ENCODE assay signal across 12 cellular contexts in the genomic region with DNA sequence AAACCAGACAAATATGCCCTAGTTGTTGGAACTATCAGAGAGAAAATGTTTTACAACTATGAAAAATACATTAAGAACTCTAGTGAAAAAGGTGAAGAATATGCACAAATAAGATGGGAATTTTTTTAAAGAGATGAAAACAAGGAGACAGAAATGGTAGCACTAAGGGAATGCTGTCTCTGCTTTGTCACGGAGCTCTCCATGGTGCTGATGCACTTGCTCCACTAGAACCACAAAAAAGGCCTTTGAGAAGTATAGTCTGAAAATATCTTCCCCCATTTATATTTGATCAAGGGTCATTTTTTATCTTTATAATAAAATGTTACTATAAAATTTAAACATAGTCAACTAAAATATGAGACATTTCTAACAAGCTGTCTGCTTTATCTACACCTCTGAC.
DNase-seq lines count a peak whose midpoint lies in the region; ATAC-seq and TF ChIP-seq lines count a peak whose summit lies in the region.
"Had no signal": no experiment of that assay in that cellular context is flagged by ENCODE, and none has a peak within 500 bp of the region (broad histone marks: within the 10 kb centered on the region; RNA-seq: fewer than 3 reads in every experiment).

No MANE protein-coding gene starts in this region.

- intact Hi-C loops in cardiac septum (cut with DNase I) = no loop called here
- intact Hi-C loops in testis (cut with DNase I; ENCODE audit: low total_unique reads) = no loop called here
- intact Hi-C loops in left ventricle myocardium superior (cut with micrococcal nuclease) = no loop called here

- H3K4me1 ChIP-seq in cardiac muscle cell (ENCODE audit: low read depth) = no peaks in the 10 kb centered on the region
- no peaks in the 10 kb centered on the region for H3K4me1 ChIP-seq in testis
- H3K4me1 ChIP-seq: vagina had no signal

- peak; percentile 1 to 83 for DNase-seq in cardiac muscle cell (ENCODE audit: low read depth in 1 of 2, low spot score in 1 of 2)
- no peak for DNase-seq in cardiac septum (ENCODE audit: low spot score)
- peak; percentile 8 for DNase-seq in fibroblast of pulmonary artery (ENCODE audit: low read depth)
- peak; percentile 50 for DNase-seq in testis
- DNase-seq in GM03348 (ENCODE audit: low spot score) = no peak
- DNase-seq in T-helper 9 cell = no peak
- no peak for DNase-seq in left ventricle myocardium superior
- DNase-seq: activated CD4-positive, alpha-beta T cell treated with anti-CD3 and anti-CD28 coated beads for 1 hour; NCI-H524 treated with DMSO at 0.1 percent for 48 hours had no signal

- H3K36me3 ChIP-seq in cardiac muscle cell (no peaks in the 10 kb centered on the region), testis (ENCODE audit: low read depth, missing control alignments) (no peaks in the 10 kb centered on the region)
- H3K36me3 ChIP-seq: neutrophil, vagina had no signal

- WGBS in testis, 2 donors = 5 to 9% methylated on average over 1 of the region's 1 CpG

- H3K9me3 ChIP-seq in cardiac muscle cell (ENCODE audit: low read depth) = no peaks in the 10 kb centered on the region
- H3K9me3 ChIP-seq in testis = no peaks in the 10 kb centered on the region
- H3K9me3 ChIP-seq: neutrophil, vagina had no signal

- no peak for ATAC-seq in left ventricle myocardium superior

- TF ChIP-seq CTCF in cardiac muscle cell (IDR thresholded peaks at IDR 0.05; ENCODE audit: low read depth, low read length) (no peak), fibroblast of pulmonary artery (IDR thresholded peaks at IDR 0.05; ENCODE audit: low read length, missing control alignments) (no peak), testis (IDR thresholded peaks at IDR 0.05) (no peak)

- H3K4me3 ChIP-seq in cardiac muscle cell (no peak overlapping the region), fibroblast of pulmonary artery (replicated peaks; ENCODE audit: low read depth, low read length) (no peak overlapping the region), testis (no peak overlapping the region)
- H3K4me3 ChIP-seq: vagina had no signal

- no peaks in the 10 kb centered on the region for H3K27me3 ChIP-seq in cardiac muscle cell
- no peaks in the 10 kb centered on the region for H3K27me3 ChIP-seq in testis
- H3K27me3 ChIP-seq: neutrophil, vagina had no signal

- H3K27ac ChIP-seq in cardiac muscle cell (no peak overlapping the region), testis (no peak overlapping the region)
- H3K27ac ChIP-seq: neutrophil, vagina had no signal

- no peak for TF ChIP-seq POLR2A in testis (IDR thresholded peaks at IDR 0.05)

TF ChIP-seq in PFSK-1, 5 proteins besides CTCF, POLR2A, EP300 and RAD21:
- TF ChIP-seq, protein P1, sequence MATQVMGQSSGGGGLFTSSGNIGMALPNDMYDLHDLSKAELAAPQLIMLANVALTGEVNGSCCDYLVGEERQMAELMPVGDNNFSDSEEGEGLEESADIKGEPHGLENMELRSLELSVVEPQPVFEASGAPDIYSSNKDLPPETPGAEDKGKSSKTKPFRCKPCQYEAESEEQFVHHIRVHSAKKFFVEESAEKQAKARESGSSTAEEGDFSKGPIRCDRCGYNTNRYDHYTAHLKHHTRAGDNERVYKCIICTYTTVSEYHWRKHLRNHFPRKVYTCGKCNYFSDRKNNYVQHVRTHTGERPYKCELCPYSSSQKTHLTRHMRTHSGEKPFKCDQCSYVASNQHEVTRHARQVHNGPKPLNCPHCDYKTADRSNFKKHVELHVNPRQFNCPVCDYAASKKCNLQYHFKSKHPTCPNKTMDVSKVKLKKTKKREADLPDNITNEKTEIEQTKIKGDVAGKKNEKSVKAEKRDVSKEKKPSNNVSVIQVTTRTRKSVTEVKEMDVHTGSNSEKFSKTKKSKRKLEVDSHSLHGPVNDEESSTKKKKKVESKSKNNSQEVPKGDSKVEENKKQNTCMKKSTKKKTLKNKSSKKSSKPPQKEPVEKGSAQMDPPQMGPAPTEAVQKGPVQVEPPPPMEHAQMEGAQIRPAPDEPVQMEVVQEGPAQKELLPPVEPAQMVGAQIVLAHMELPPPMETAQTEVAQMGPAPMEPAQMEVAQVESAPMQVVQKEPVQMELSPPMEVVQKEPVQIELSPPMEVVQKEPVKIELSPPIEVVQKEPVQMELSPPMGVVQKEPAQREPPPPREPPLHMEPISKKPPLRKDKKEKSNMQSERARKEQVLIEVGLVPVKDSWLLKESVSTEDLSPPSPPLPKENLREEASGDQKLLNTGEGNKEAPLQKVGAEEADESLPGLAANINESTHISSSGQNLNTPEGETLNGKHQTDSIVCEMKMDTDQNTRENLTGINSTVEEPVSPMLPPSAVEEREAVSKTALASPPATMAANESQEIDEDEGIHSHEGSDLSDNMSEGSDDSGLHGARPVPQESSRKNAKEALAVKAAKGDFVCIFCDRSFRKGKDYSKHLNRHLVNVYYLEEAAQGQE (IDR thresholded peaks at IDR 0.05; ENCODE audit: insufficient read depth in 1 of 2, low read depth in 2 of 2, low read length in 2 of 2) = peak; percentile 78 to 97
- no peak for TF ChIP-seq SIN3A (IDR thresholded peaks at IDR 0.05; ENCODE audit: borderline replicate concordance, insufficient read depth, low read length)

Comparison
In these comparisons a context has a peak if more than half of its experiments do, and no peak if none do; other contexts are left out.
1. DNase-seq: peak in cardiac muscle cell (2 of 2), fibroblast of pulmonary artery (single experiment) and testis (single experiment); none in cardiac septum (single experiment), GM03348 (single experiment), T-helper 9 cell (single experiment) and left ventricle myocardium superior (single experiment).